10 cellular contexts compared by ENCODE assay signal in the genomic region with DNA sequence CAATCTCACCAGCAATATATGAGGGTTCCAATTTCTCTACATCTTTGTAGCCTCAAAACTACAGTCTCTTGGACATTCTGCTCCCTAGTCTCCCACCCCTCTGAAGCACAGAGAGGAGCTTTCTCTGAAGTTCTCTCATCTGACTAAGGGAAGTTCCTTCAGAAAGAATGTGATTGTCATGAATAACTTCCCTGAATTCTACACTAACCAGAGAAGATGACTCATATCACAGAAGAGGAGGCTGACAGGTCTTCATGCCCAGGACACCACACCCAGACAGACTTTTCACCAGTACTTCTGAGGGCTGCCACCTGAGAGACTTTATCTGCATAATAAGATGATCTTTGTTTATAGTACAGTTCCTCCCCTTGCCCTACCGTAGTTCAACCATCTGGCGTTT. TPM values are rescaled to one million over a fixed set of nuclear protein-coding genes. Genes with fewer than 3 reads are reported as not detected.
DNase-seq lines count a peak whose midpoint lies in the region; ATAC-seq and TF ChIP-seq lines count a peak whose summit lies in the region.
"Had no signal": no experiment of that assay in that cellular context is flagged by ENCODE, and none has a peak within 500 bp of the region (broad histone marks: within the 10 kb centered on the region; RNA-seq: fewer than 3 reads in every experiment).

No MANE protein-coding gene starts in this region.

- H3K4me3 ChIP-seq in mucosa of descending colon = no peak overlapping the region

- no peaks in the 10 kb centered on the region for H3K36me3 ChIP-seq in mucosa of descending colon (ENCODE audit: low read depth)

- DNase-seq in GM04504 (ENCODE audit: low read depth) (peak; percentile 32), MV-4-11 (lab: John Stamatoyannopoulos, UW) (peak; percentile 52), amniotic stem cell (lab: John Stamatoyannopoulos, UW) (peak; percentile 3), mucosa of descending colon (no peak), NCI-H146 (lab: John Stamatoyannopoulos, UW) (no peak), DMS153 (lab: John Stamatoyannopoulos, UW) (no peak)
- DNase-seq: activated CD4-positive, alpha-beta T cell treated with anti-CD3 and anti-CD28 coated beads, Interleukin-2, amount 10 ng/mL, durations not matched to agents 7 days and 5 days had no signal

- ATAC-seq in mucosa of descending colon (peak; percentile 18), HG03520 (IDR thresholded peaks at IDR 0.05; ENCODE audit: unreplicated experiment) (no peak), GM18502 (IDR thresholded peaks at IDR 0.05; ENCODE audit: poor library complexity, unreplicated experiment) (no peak)
- ATAC-seq: Panc1 had no signal

- no peaks in the 10 kb centered on the region for H3K4me1 ChIP-seq in mucosa of descending colon (ENCODE audit: low read depth)

- H3K9me3 ChIP-seq in mucosa of descending colon = peaks cover 15% of the 10 kb centered on the region

- intact Hi-C loops in mucosa of descending colon (cut with DNase I, micrococcal nuclease) = no loop called here

- no peak for TF ChIP-seq CTCF in mucosa of descending colon (IDR thresholded peaks at IDR 0.05)

RNA-seq across cellular contexts. Expression of gene CDIN1, which starts 52.8 kb away (rescaled TPM):
- total RNA-seq in mucosa of descending colon = 1 to 10 TPM; 6.5 to 9.7 (median 8.7) TPM

Comparison
In these comparisons a context has a peak if more than half of its experiments do, and no peak if none do; other contexts are left out.
1. DNase-seq: peak in GM04504 (single experiment), MV-4-11 (single experiment) and amniotic stem cell (single experiment); none in mucosa of descending colon (0 of 3), NCI-H146 (single experiment) and DMS153 (single experiment).